36 cellular contexts compared by ENCODE assay signal in genomic region chr1:80158266-80158665, GRCh38.
"Had no signal": no experiment of that assay in that cellular context is flagged by ENCODE, and none has a peak within 500 bp of the region (broad histone marks: within the 10 kb centered on the region; RNA-seq: fewer than 3 reads in every experiment).

No MANE protein-coding gene starts in this region.

- ATAC-seq: activated CD4-positive, alpha-beta T cell treated with anti-CD3 and anti-CD28 coated beads for 36 hours; activated CD4-positive, CD25-positive, alpha-beta regulatory T cell treated with anti-CD3 and anti-CD28 coated beads, Interleukin-2, amount 50 U/mL, for 24 hours; activated naive CD4-positive, alpha-beta T cell treated with anti-CD3 and anti-CD28 coated beads, Interleukin-2, amount 50 U/mL, for 72 hours; activated T-cell treated with anti-CD3 and anti-CD28 coated beads, Interleukin-2, amount 50 U/mL, for 4 hours; body of pancreas; PC-3; SK-N-SH treated with all-trans-retinoic acid at 6 μM for 48 hours had no signal

- H3K4me3 Mint-ChIP-seq: activated CD4-positive, alpha-beta memory T cell treated with anti-CD3 and anti-CD28 coated beads for 36 hours; activated CD4-positive, alpha-beta T cell treated with anti-CD3 and anti-CD28 coated beads for 36 hours; activated naive CD4-positive, alpha-beta T cell treated with anti-CD3 and anti-CD28 coated beads for 36 hours; activated T-cell treated with anti-CD3 and anti-CD28 coated beads, Interleukin-2, amount 50 U/mL, for 4 hours; activated T-helper 1 cell treated with anti-CD3 and anti-CD28 coated beads, Interleukin-12 subunit alpha, Interleukin-12 subunit beta, Interleukin-2, Interleukin-4 antibody, amounts not matched to agents 30 ng/mL and 10 ng/mL and 1 ng/mL, durations not matched to agents 14 hours and 24 hours and 36 hours had no signal

- H3K27ac Mint-ChIP-seq: activated CD4-positive, alpha-beta memory T cell treated with anti-CD3 and anti-CD28 coated beads for 36 hours; activated CD4-positive, alpha-beta T cell treated with anti-CD3 and anti-CD28 coated beads for 36 hours; activated naive CD4-positive, alpha-beta T cell treated with anti-CD3 and anti-CD28 coated beads for 36 hours; activated naive CD4-positive, alpha-beta T cell treated with anti-CD3 and anti-CD28 coated beads, Interleukin-2, amount 50 U/mL, for 72 hours; activated T-helper 1 cell treated with anti-CD3 and anti-CD28 coated beads, Interleukin-12 subunit alpha, Interleukin-12 subunit beta, Interleukin-2, Interleukin-4 antibody, amounts not matched to agents 30 ng/mL and 10 ng/mL and 1 ng/mL, durations not matched to agents 14 hours and 24 hours and 36 hours had no signal

- H3K36me3 ChIP-seq: adrenal gland, Peyer's patch, SJSA1 had no signal

- H3K36me3 Mint-ChIP-seq: activated CD4-positive, alpha-beta memory T cell treated with anti-CD3 and anti-CD28 coated beads for 36 hours; activated naive CD4-positive, alpha-beta T cell treated with anti-CD3 and anti-CD28 coated beads, Interleukin-2, amount 50 U/mL, for 72 hours had no signal

- DNase-seq: activated CD4-positive, alpha-beta memory T cell treated with anti-CD3 and anti-CD28 coated beads for 36 hours; activated CD4-positive, alpha-beta T cell treated with anti-CD3 and anti-CD28 coated beads for 36 hours; activated CD4-positive, alpha-beta T cell treated with anti-CD3 and anti-CD28 coated beads, Interleukin-2, amount 50 U/mL, for 1 hour; activated CD8-positive, alpha-beta memory T cell treated with anti-CD3 and anti-CD28 coated beads, Interleukin-2, amount 50 U/mL, for 4 hours; activated gamma-delta T cell treated with Interleukin-2 at 50 U/mL for 16 hours; activated naive CD4-positive, alpha-beta T cell treated with anti-CD3 and anti-CD28 coated beads for 36 hours; activated T-cell treated with anti-CD3 and anti-CD28 coated beads for 4 hours; activated T-cell treated with anti-CD3 and anti-CD28 coated beads, Interleukin-2, amount 50 U/mL, for 4 hours; adrenal gland; body of pancreas; caudate nucleus; cerebellar nuclear complex; Kasumi-1; MM.1S; MV-4-11; NCI-H1092; NCI-H1436 treated with DMSO at 0.1 percent for 48 hours; NCI-H1694 treated with DMSO at 0.1 percent for 48 hours; NCI-H2029; NCI-H446 treated with DMSO at 0.1 percent for 48 hours; NCI-H524; NCI-H69; NCI-H82; PC-3; Peyer's patch; RPMI8226; SHP77 treated with DMSO at 0.1 percent for 48 hours; SW 1271; T-helper 1 cell; T-helper 2 cell; T-helper 9 cell had no signal

- H3K27me3 ChIP-seq: adrenal gland, body of pancreas, Peyer's patch, SJSA1 had no signal

- H3K4me3 ChIP-seq: adrenal gland, body of pancreas, Peyer's patch, SJSA1 had no signal

- H3K9me3 ChIP-seq: adrenal gland, body of pancreas, Peyer's patch, SJSA1 had no signal

- H3K27ac ChIP-seq: adrenal gland, body of pancreas, Peyer's patch, SJSA1 had no signal

- H3K4me1 Mint-ChIP-seq: activated CD4-positive, alpha-beta T cell treated with anti-CD3 and anti-CD28 coated beads for 36 hours had no signal

- H3K27me3 Mint-ChIP-seq: activated CD4-positive, alpha-beta memory T cell treated with anti-CD3 and anti-CD28 coated beads for 36 hours; activated CD4-positive, alpha-beta T cell treated with anti-CD3 and anti-CD28 coated beads for 36 hours had no signal

- H3K4me1 ChIP-seq: adrenal gland, body of pancreas, Peyer's patch, SJSA1 had no signal
